ENCODE assay signal across 27 cellular contexts in the genomic region with DNA sequence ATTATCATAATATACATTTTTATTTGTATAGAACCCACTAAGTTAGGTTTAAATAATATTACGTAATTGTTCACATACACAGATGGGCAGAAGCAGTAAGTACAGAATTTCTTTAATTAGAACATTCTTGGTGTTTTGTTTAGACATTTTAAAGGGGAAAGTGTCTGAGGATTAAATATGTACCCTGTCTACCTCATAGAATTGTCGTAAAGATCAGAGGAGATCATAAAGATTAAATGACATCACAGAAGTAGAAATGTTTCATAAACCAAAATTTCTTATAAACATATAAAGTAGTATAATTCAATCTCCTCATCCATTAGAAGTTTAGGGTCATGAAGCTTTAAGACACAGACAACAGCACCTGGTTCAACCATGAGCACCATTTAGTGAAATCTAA. TPM values are rescaled to one million over a fixed set of nuclear protein-coding genes. Genes with fewer than 3 reads are reported as not detected.
"Had no signal": no experiment of that assay in that cellular context is flagged by ENCODE, and none has a peak within 500 bp of the region (broad histone marks: within the 10 kb centered on the region; RNA-seq: fewer than 3 reads in every experiment).

No MANE protein-coding gene starts in this region.

- H3K4me1 ChIP-seq: left ventricle myocardium inferior, pancreas, prostate gland, stomach, testis, thyroid gland, vagina had no signal

- H3K36me3 ChIP-seq: left ventricle myocardium inferior, pancreas, prostate gland, stomach, thyroid gland, transverse colon, upper lobe of left lung, vagina had no signal

- DNase-seq: islet precursor cell; left ventricle myocardium inferior; midbrain; mucosa of descending colon; naive thymus-derived CD4-positive, alpha-beta T cell; pancreas; posterior cingulate gyrus; retina; right cardiac atrium; stimulated activated CD4-positive, alpha-beta T cell treated with anti-CD3 and anti-CD28 coated beads, Interleukin-12 subunit alpha, Interleukin-12 subunit beta, amount 100 ng/mL, for 4 hours; stimulated activated CD4-positive, alpha-beta T cell treated with anti-CD3 and anti-CD28 coated beads, Interleukin-15, amount 100 ng/mL, for 24 hours; stimulated activated CD4-positive, alpha-beta T cell treated with anti-CD3 and anti-CD28 coated beads, Interleukin-2, amount 100 ng/mL, for 24 hours; stimulated activated CD4-positive, alpha-beta T cell treated with anti-CD3 and anti-CD28 coated beads, Interleukin-4, amount 100 ng/mL, for 1 hour; stimulated activated naive B cell treated with anti-CD40 and anti-IgM and Interleukin-4, amounts not matched to agents 10 μg/mL and 1 μg/mL and 100 μg/mL, for 72 hours; stimulated activated naive CD8-positive, alpha-beta T cell treated with anti-CD3 and anti-CD28 coated beads, Interleukin-15, Interleukin-2, amounts not matched to agents 100 U/mL and 50 U/mL, for 24 hours; stomach; testis; thyroid gland; transverse colon; upper lobe of left lung had no signal

- H3K36me3 Mint-ChIP-seq: memory B cell; natural killer cell treated with Interleukin-12 subunit alpha and Interleukin-12 subunit beta and Interleukin-15 and Interleukin-18, amount 100 ng/mL, for 72 hours had no signal

- H3K4me3 Mint-ChIP-seq: memory B cell; naive thymus-derived CD4-positive, alpha-beta T cell; natural killer cell treated with Interleukin-12 subunit alpha and Interleukin-12 subunit beta and Interleukin-15 and Interleukin-18, amount 100 ng/mL, for 72 hours; stimulated activated naive B cell treated with anti-CD40 and anti-IgM and Interleukin-4, amounts not matched to agents 10 μg/mL and 1 μg/mL and 100 μg/mL, for 72 hours had no signal

- H3K27ac Mint-ChIP-seq: memory B cell; natural killer cell treated with Interleukin-12 subunit alpha and Interleukin-12 subunit beta and Interleukin-15 and Interleukin-18, amount 100 ng/mL, for 72 hours; stimulated activated naive B cell treated with anti-CD40 and anti-IgM and Interleukin-4, amounts not matched to agents 10 μg/mL and 1 μg/mL and 100 μg/mL, for 72 hours had no signal

- ATAC-seq: mucosa of descending colon; naive thymus-derived CD4-positive, alpha-beta T cell; natural killer cell treated with Interleukin-12 subunit alpha and Interleukin-12 subunit beta and Interleukin-15 and Interleukin-18, amount 100 ng/mL, for 72 hours; pancreas; right cardiac atrium; sciatic nerve; stimulated activated naive B cell treated with anti-CD40 and anti-IgM and Interleukin-4, amounts not matched to agents 10 μg/mL and 1 μg/mL and 100 μg/mL, for 72 hours; stimulated activated naive CD8-positive, alpha-beta T cell treated with anti-CD3 and anti-CD28 coated beads, Interleukin-15, Interleukin-2, amounts not matched to agents 100 U/mL and 50 U/mL, for 24 hours had no signal

- H3K27ac ChIP-seq: left ventricle myocardium inferior, pancreas, prostate gland, skin epidermis, stomach, testis, thyroid gland, transverse colon, upper lobe of left lung, vagina had no signal

- H3K27me3 ChIP-seq: pancreas, stomach, testis, thyroid gland, transverse colon, upper lobe of left lung, vagina had no signal

- H3K27me3 Mint-ChIP-seq: memory B cell; naive thymus-derived CD4-positive, alpha-beta T cell; natural killer cell treated with Interleukin-12 subunit alpha and Interleukin-12 subunit beta and Interleukin-15 and Interleukin-18, amount 100 ng/mL, for 72 hours had no signal

- H3K9me3 Mint-ChIP-seq: natural killer cell treated with Interleukin-12 subunit alpha and Interleukin-12 subunit beta and Interleukin-15 and Interleukin-18, amount 100 ng/mL, for 72 hours had no signal

- H3K9me3 ChIP-seq: mucosa of descending colon, pancreas, prostate gland, stomach, testis, thyroid gland, transverse colon, upper lobe of left lung, vagina had no signal

- FAIRE-seq: pancreas had no signal

- H3K4me3 ChIP-seq: left ventricle myocardium inferior, lung, mucosa of descending colon, pancreas, prostate gland, skin epidermis, stomach, testis, thyroid gland, transverse colon, upper lobe of left lung, vagina had no signal

RNA-seq across cellular contexts. Expression of a gene that starts 20.1 kb away (rescaled TPM):
- polyA plus RNA-seq: naive thymus-derived CD4-positive, alpha-beta T cell had no signal
